In the genomic region with DNA sequence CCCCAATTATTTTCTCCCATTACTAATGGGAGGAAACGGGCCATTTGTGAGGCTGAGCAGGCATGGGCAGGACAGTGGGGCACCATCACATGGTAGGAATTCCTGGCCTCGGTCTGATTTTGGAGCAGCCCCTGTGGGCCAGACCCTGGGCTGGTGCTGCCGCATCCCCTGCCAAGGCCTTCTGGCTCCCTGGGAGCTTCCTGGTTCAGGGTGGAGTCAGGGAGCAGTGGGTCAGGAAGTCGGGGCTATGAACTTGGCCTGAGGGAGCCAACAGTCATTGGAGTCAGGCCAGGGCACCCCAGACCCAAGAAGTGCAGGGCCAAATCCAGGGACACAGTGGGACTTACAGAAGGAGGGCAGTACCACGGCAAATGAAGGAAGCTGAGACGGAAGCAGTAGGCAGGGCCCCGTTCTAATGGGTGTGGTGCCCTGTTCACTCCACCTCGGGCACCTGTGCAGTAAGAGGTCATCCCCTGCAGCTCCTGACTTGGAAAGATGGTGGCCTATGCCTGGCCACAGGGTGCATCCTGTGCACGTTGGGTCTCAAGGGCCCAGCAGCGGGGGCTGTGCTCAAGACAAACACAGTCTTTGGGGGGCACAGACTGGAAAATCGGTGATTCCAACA, we compare ENCODE assay signal across 22 cellular contexts.
DNase-seq lines count a peak whose midpoint lies in the region; ATAC-seq and TF ChIP-seq lines count a peak whose summit lies in the region.
"Had no signal": no experiment of that assay in that cellular context is flagged by ENCODE, and none has a peak within 500 bp of the region (broad histone marks: within the 10 kb centered on the region; RNA-seq: fewer than 3 reads in every experiment).

No MANE protein-coding gene starts in this region.

- intact Hi-C loops in vagina (cut with DNase I) = no loop called here
- intact Hi-C loops in heart right ventricle (cut with DNase I) = no loop called here

- H3K4me1 ChIP-seq in NT2/D1 (ENCODE audit: insufficient read depth, insufficient read length) (no peaks in the 10 kb centered on the region), vagina (no peaks in the 10 kb centered on the region), heart right ventricle (no peaks in the 10 kb centered on the region)
- no peaks in the 10 kb centered on the region for H3K4me1 ChIP-seq in effector memory CD4-positive, alpha-beta T cell (ENCODE audit: control insufficient read depth, insufficient read depth, low read length, poor library complexity, severe bottlenecking)
- H3K4me1 ChIP-seq: BLaER1 had no signal

- H3K27me3 Mint-ChIP-seq in nephron progenitor cell (ENCODE audit: low read depth, poor library complexity) = peaks cover 6% of the 10 kb centered on the region
- H3K27me3 Mint-ChIP-seq: B cell had no signal

- no peak for DNase-seq in NT2/D1 (ENCODE audit: low read depth, low spot score)
- DNase-seq in ecto neural progenitor cell (ENCODE audit: low spot score) = peak; percentile 37
- no peak for DNase-seq in nephron progenitor cell
- DNase-seq in vagina (ENCODE audit: extremely low spot score in 2 of 2) = peak; percentile 69 to 89
- DNase-seq in C1 segment of cervical spinal cord (lab: John Stamatoyannopoulos, UW) = no peak
- no peak for DNase-seq in effector memory CD4-positive, alpha-beta T cell
- DNase-seq in heart right ventricle = no peak
- DNase-seq: CD4-positive, alpha-beta T cell; CD8-positive, alpha-beta memory T cell; DMS 273 treated with DMSO at 0.1 percent for 48 hours; DMS79; EL; GDM1; GM23248 had no signal

- no peak overlapping the region for H3K4me3 ChIP-seq in NT2/D1 (ENCODE audit: insufficient read length, low read depth)
- H3K4me3 ChIP-seq in vagina = no peak overlapping the region
- H3K4me3 ChIP-seq in effector memory CD4-positive, alpha-beta T cell (ENCODE audit: insufficient read depth, low read depth, low read length, poor library complexity, severe bottlenecking) = no peak overlapping the region
- H3K4me3 ChIP-seq in heart right ventricle = no peak overlapping the region
- H3K4me3 ChIP-seq: BLaER1, GM12878, GM23248 had no signal

- peak overlapping the region; percentile 4 for H3K9ac ChIP-seq in NT2/D1 (ENCODE audit: insufficient read length, low read depth)
- H3K9ac ChIP-seq: BLaER1, GM23248 had no signal

- H3K27ac ChIP-seq in vagina (no peak overlapping the region), heart right ventricle (no peak overlapping the region)
- no peak overlapping the region for H3K27ac ChIP-seq in effector memory CD4-positive, alpha-beta T cell (ENCODE audit: insufficient read depth, low read length, poor library complexity, severe bottlenecking)
- H3K27ac ChIP-seq: 22Rv1, BLaER1, GM23248 had no signal

- peak overlapping the region; percentile 33 for H3K27ac Mint-ChIP-seq in nephron progenitor cell
- H3K27ac Mint-ChIP-seq: B cell; CD4-positive, alpha-beta T cell; CD8-positive, alpha-beta memory T cell; H9 had no signal

- H3K4me1 Mint-ChIP-seq in nephron progenitor cell = peaks cover 15% of the 10 kb centered on the region
- H3K4me1 Mint-ChIP-seq: B cell; CD14-positive monocyte; CD8-positive, alpha-beta memory T cell had no signal

- TF ChIP-seq CTCF in nephron progenitor cell (IDR thresholded peaks at IDR 0.05) (no peak), vagina (IDR thresholded peaks at IDR 0.05) (no peak), heart right ventricle (IDR thresholded peaks at IDR 0.05) (no peak)

- H3K27me3 ChIP-seq in NT2/D1 (ENCODE audit: insufficient read depth, insufficient read length) (no peaks in the 10 kb centered on the region), vagina (no peaks in the 10 kb centered on the region), heart right ventricle (peaks cover 0 to 7% (median 5%) of the 10 kb centered on the region in 7 donors)
- H3K27me3 ChIP-seq in effector memory CD4-positive, alpha-beta T cell (replicated peaks; ENCODE audit: control insufficient read depth, insufficient read depth, low read length, poor library complexity, severe bottlenecking) = no peaks in the 10 kb centered on the region
- H3K27me3 ChIP-seq: BLaER1 had no signal

- H3K36me3 Mint-ChIP-seq in nephron progenitor cell (ENCODE audit: low read depth) = no peaks in the 10 kb centered on the region
- H3K36me3 Mint-ChIP-seq: CD14-positive monocyte; CD8-positive, alpha-beta memory T cell had no signal

- 76 to 77% methylated on average over 11 of the region's 11 CpGs for WGBS in heart right ventricle, 2 donors

- ATAC-seq in HG02885 (IDR thresholded peaks at IDR 0.05; ENCODE audit: poor library complexity, unreplicated experiment) = no peak
- ATAC-seq in heart right ventricle = no peak
- ATAC-seq: GM12878, HCT116 had no signal

- H3K36me3 ChIP-seq in NT2/D1 (ENCODE audit: insufficient read depth, insufficient read length, low read length) (no peaks in the 10 kb centered on the region), vagina (no peaks in the 10 kb centered on the region), heart right ventricle (no peaks in the 10 kb centered on the region)
- no peaks in the 10 kb centered on the region for H3K36me3 ChIP-seq in effector memory CD4-positive, alpha-beta T cell (ENCODE audit: control insufficient read depth, insufficient read depth, low read length)
- H3K36me3 ChIP-seq: BLaER1 had no signal

- no peak overlapping the region for H3K4me3 Mint-ChIP-seq in nephron progenitor cell
- H3K4me3 Mint-ChIP-seq: B cell; CD14-positive monocyte; CD4-positive, alpha-beta T cell; CD8-positive, alpha-beta memory T cell; H9 had no signal

- no peaks in the 10 kb centered on the region for H3K9me3 Mint-ChIP-seq in nephron progenitor cell
- H3K9me3 Mint-ChIP-seq: CD4-positive, alpha-beta T cell; H9 had no signal

- TF ChIP-seq POLR2A in vagina (IDR thresholded peaks at IDR 0.05) = no peak

- H3K9me3 ChIP-seq in NT2/D1 (ENCODE audit: insufficient read depth, low read length) (no peaks in the 10 kb centered on the region), vagina (no peaks in the 10 kb centered on the region), heart right ventricle (no peaks in the 10 kb centered on the region)
- no peaks in the 10 kb centered on the region for H3K9me3 ChIP-seq in effector memory CD4-positive, alpha-beta T cell (ENCODE audit: control insufficient read depth, low read length)
- H3K9me3 ChIP-seq: BLaER1 had no signal

Comparison
In these comparisons a context has a peak if more than half of its experiments do, and no peak if none do; other contexts are left out.
1. DNase-seq: peak in ecto neural progenitor cell (single experiment) and vagina (2 of 2); none in NT2/D1 (single experiment), nephron progenitor cell (single experiment), C1 segment of cervical spinal cord (0 of 14), effector memory CD4-positive, alpha-beta T cell (0 of 3) and heart right ventricle (0 of 2).